Comparison of ENCODE assay signal across 8 cellular contexts in genomic region chr2:36356199-36356989, GRCh38. TPM values are rescaled to one million over a fixed set of nuclear protein-coding genes. Genes with fewer than 3 reads are reported as not detected.
DNase-seq lines count a peak whose midpoint lies in the region; ATAC-seq and TF ChIP-seq lines count a peak whose summit lies in the region.

No MANE protein-coding gene starts in this region.

- H3K27me3 ChIP-seq in WERI-Rb-1 (ENCODE audit: insufficient read depth, low read depth, severe bottlenecking) (peaks cover 9% of the 10 kb centered on the region), dorsolateral prefrontal cortex (no peaks in the 10 kb centered on the region), mesenchymal stem cell (ENCODE audit: control insufficient read depth in 1 of 2, insufficient read depth in 1 of 2, low read length in 2 of 2) (no peaks in the 10 kb centered on the region)

- H3K9ac ChIP-seq in mesenchymal stem cell (ENCODE audit: low read length), result peak overlapping the region; percentile 90

- H3K23ac ChIP-seq in mesenchymal stem cell (ENCODE audit: low read length in 2 of 2), result peak overlapping the region; percentile 96 to 98

- TF ChIP-seq CTCF in WERI-Rb-1 (IDR thresholded peaks at IDR 0.05; ENCODE audit: low read depth, low read length) (no peak), dorsolateral prefrontal cortex (IDR thresholded peaks at IDR 0.05 in 54 of 56, conservative IDR thresholded peaks at IDR 0.05 in 2 of 56; ENCODE audit: low read depth in 1 of 56, partially characterized antibody in 56 of 56) (no peak)

- peak overlapping the region; percentile 56 for H2AFZ ChIP-seq in mesenchymal stem cell (ENCODE audit: low read depth, low read length)

- H2AK5ac ChIP-seq in mesenchymal stem cell (ENCODE audit: low read length, severe bottlenecking), result no peak overlapping the region

- DNase-seq in Ammon's horn (ENCODE audit: low spot score), result peak; percentile 50
- DNase-seq in WERI-Rb-1, result peak; percentile 58
- peak in 7 of 10 donors; percentile 20 to 61 (median 47) for DNase-seq in dorsolateral prefrontal cortex
- peak; percentile 67 for DNase-seq in mesenchymal stem cell
- peak; percentile 53 for DNase-seq in stimulated activated naive CD8-positive, alpha-beta T cell treated with anti-CD3 and anti-CD28 coated beads, Interleukin-15, Interleukin-2, amounts not matched to agents 100 U/mL and 50 U/mL, for 24 hours

- intact Hi-C loops in dorsolateral prefrontal cortex (cut with DNase I), result loop anchor here (5.0 to 10.0 kb wide), 4 partner anchors 101 to 241 kb away; partner anchors contain the start of gene FEZ2 (in 1 of the 2)

- 0% methylated on average over 47 of the region's 92 CpGs for WGBS in mesenchymal stem cell

- H2BK12ac ChIP-seq in mesenchymal stem cell (ENCODE audit: low read length in 2 of 2), result peak overlapping the region; percentile 44 to 70

- H3K9me3 ChIP-seq in WERI-Rb-1 (ENCODE audit: severe bottlenecking), result no peaks in the 10 kb centered on the region
- H3K9me3 ChIP-seq in mesenchymal stem cell (ENCODE audit: control insufficient read depth, low read length), result no peaks in the 10 kb centered on the region

- H3K14ac ChIP-seq in mesenchymal stem cell (ENCODE audit: low read length in 2 of 2), result peak overlapping the region; percentile 68 to 78

- H3K27ac ChIP-seq in WERI-Rb-1 (no peak overlapping the region), dorsolateral prefrontal cortex (peak overlapping the region in 57 of 59 donors; percentile 8 to 98 (median 91)), mesenchymal stem cell (ENCODE audit: low read length, poor library complexity, severe bottlenecking) (peak overlapping the region; percentile 62)

- H3K4me3 ChIP-seq in WERI-Rb-1 (ENCODE audit: low read depth, low read length) (peak overlapping the region; percentile 80), dorsolateral prefrontal cortex (peak overlapping the region; percentile 61 to 95 (median 82)), mesenchymal stem cell (ENCODE audit: insufficient read depth in 1 of 2, low read depth in 1 of 2, low read length in 2 of 2) (peak overlapping the region; percentile 86 to 92)

- peak overlapping the region; percentile 92 to 96 for H3K18ac ChIP-seq in mesenchymal stem cell (ENCODE audit: low read depth in 1 of 2, low read length in 2 of 2)

- peak overlapping the region; percentile 90 for H4K8ac ChIP-seq in mesenchymal stem cell (ENCODE audit: low read length)

- H2BK120ac ChIP-seq in mesenchymal stem cell (ENCODE audit: low read depth, low read length), result peak overlapping the region; percentile 96

- peak overlapping the region; percentile 92 for H2BK5ac ChIP-seq in mesenchymal stem cell (ENCODE audit: low read depth, low read length, poor library complexity, severe bottlenecking)

- H3K4me2 ChIP-seq in mesenchymal stem cell (ENCODE audit: low read length, poor library complexity, severe bottlenecking), result peak overlapping the region; percentile 59

- peak; percentile 26 for ATAC-seq in GM19023 (IDR thresholded peaks at IDR 0.05; ENCODE audit: unreplicated experiment)
- peak; percentile 17 for ATAC-seq in HG03196 (IDR thresholded peaks at IDR 0.05; ENCODE audit: unreplicated experiment)
- ATAC-seq in stimulated activated naive CD8-positive, alpha-beta T cell treated with anti-CD3 and anti-CD28 coated beads, Interleukin-15, Interleukin-2, amounts not matched to agents 100 U/mL and 50 U/mL, for 24 hours, result peak; percentile 25
- no peak for ATAC-seq in GM21367 (IDR thresholded peaks at IDR 0.05; ENCODE audit: unreplicated experiment)

- no peaks in the 10 kb centered on the region for H3K36me3 ChIP-seq in WERI-Rb-1
- H3K36me3 ChIP-seq in mesenchymal stem cell (ENCODE audit: control insufficient read depth in 1 of 2, insufficient read depth in 2 of 2, low read depth in 1 of 2, low read length in 2 of 2), result no peaks in the 10 kb centered on the region

- peak overlapping the region; percentile 87 for H2BK15ac ChIP-seq in mesenchymal stem cell (ENCODE audit: low read depth, poor library complexity, severe bottlenecking)

- peaks cover 7% of the 10 kb centered on the region for H3K4me1 ChIP-seq in mesenchymal stem cell (ENCODE audit: control insufficient read depth, insufficient read depth, low read depth, low read length)

- H4K91ac ChIP-seq in mesenchymal stem cell (ENCODE audit: low read length), result peak overlapping the region; percentile 93

- peak overlapping the region; percentile 71 to 92 for H3K4ac ChIP-seq in mesenchymal stem cell (ENCODE audit: low read depth in 1 of 2, low read length in 2 of 2)

- no peaks in the 10 kb centered on the region for H3K79me1 ChIP-seq in mesenchymal stem cell (replicated peaks; ENCODE audit: low read length, poor library complexity, severe bottlenecking)

RNA-seq across cellular contexts. Expression of gene CRIM1, which starts 0.8 kb away (rescaled TPM):
- total RNA-seq in dorsolateral prefrontal cortex, result 100 to 1,000 TPM in 17 of 120 experiments, 10 to 100 TPM in 103; 57.7 to 155 (median 82.6) TPM
- 70.6 TPM for polyA plus RNA-seq in mesenchymal stem cell (2013, experiment 1 of 2)
- 70.6 TPM for polyA plus RNA-seq in mesenchymal stem cell (2013, experiment 2 of 2)
